ENCODE assay signal across 25 cellular contexts in the genomic region with DNA sequence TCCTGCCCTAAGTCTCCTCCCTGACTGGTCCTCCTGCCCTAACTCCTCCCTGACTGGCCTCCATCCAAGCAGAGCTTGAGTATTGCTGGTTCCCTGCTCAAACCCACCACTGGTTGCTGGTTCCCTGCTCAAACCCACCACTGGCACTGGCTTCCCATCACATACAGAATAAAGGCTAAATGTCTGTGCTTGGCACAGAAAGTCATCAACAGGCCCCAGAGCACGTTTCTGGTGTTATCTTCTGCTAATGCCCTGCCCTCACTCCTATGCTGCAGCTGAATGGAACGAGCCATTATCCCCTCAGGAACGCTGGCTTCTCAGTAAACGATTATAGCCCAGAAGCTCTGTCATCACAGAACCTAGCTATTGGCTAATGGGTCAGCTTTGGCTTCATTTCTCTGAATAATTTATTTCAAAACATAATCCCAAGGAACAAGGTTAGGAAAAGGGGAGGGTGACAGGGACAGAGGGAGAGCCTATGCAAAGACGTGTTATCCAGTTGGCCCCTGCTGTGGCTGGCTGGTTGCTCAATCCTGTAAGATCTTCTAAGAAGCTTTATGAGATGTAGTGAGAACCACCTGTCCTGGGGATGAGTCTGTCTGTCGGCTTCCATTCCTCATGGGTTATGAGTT. TPM values are rescaled to one million over a fixed set of nuclear protein-coding genes. Genes with fewer than 3 reads are reported as not detected.
DNase-seq lines count a peak whose midpoint lies in the region; ATAC-seq and TF ChIP-seq lines count a peak whose summit lies in the region.
"Had no signal": no experiment of that assay in that cellular context is flagged by ENCODE, and none has a peak within 500 bp of the region (broad histone marks: within the 10 kb centered on the region; RNA-seq: fewer than 3 reads in every experiment).

No MANE protein-coding gene starts in this region.

- intact Hi-C loops in lower lobe of right lung (cut with DNase I), result no loop called here

- TF ChIP-seq CTCF in AG10803 (conservative IDR thresholded peaks at IDR 0.05; ENCODE audit: low read length) (no peak), lower lobe of right lung (IDR thresholded peaks at IDR 0.05) (no peak)

- ATAC-seq in lower lobe of right lung, result peak in 1 of 2 donors; percentile 17
- no peak for ATAC-seq in GM19328 (IDR thresholded peaks at IDR 0.05; ENCODE audit: unreplicated experiment)
- no peak for ATAC-seq in HG02852 (IDR thresholded peaks at IDR 0.05; ENCODE audit: unreplicated experiment)
- ATAC-seq: body of pancreas; naive thymus-derived CD4-positive, alpha-beta T cell had no signal

- peaks cover 33% of the 10 kb centered on the region for H3K36me3 ChIP-seq in lower lobe of right lung

- no peak overlapping the region for H3K4me3 ChIP-seq in AG10803 (ENCODE audit: low read length)
- H3K4me3 ChIP-seq in lower lobe of right lung, result no peak overlapping the region
- H3K4me3 ChIP-seq: body of pancreas, esophagus squamous epithelium, Peyer's patch, SK-N-MC had no signal

- H3K27ac ChIP-seq in lower lobe of right lung, result no peak overlapping the region
- H3K27ac ChIP-seq: body of pancreas, parathyroid adenoma, SK-N-MC, VCaP had no signal

- no peaks in the 10 kb centered on the region for H3K9me3 ChIP-seq in lower lobe of right lung
- H3K9me3 ChIP-seq: body of pancreas, esophagus squamous epithelium, Peyer's patch had no signal

- H3K4me1 ChIP-seq in lower lobe of right lung, result no peaks in the 10 kb centered on the region
- H3K4me1 ChIP-seq: parathyroid adenoma had no signal

- no peaks in the 10 kb centered on the region for H3K27me3 ChIP-seq in lower lobe of right lung (ENCODE audit: low read depth)
- H3K27me3 ChIP-seq: body of pancreas, esophagus squamous epithelium, Peyer's patch had no signal

- peak; percentile 39 for DNase-seq in AG10803 (ENCODE audit: low read depth)
- DNase-seq in ELR (ENCODE audit: low read depth), result peak; percentile 30
- peak; percentile 79 for DNase-seq in amniotic epithelial cell (ENCODE audit: low read depth)
- peak; percentile 38 for DNase-seq in lower lobe of right lung
- DNase-seq in AG08395 (ENCODE audit: low spot score), result no peak
- no peak for DNase-seq in OCI-M1 (lab: John Stamatoyannopoulos, UW)
- DNase-seq: activated CD4-positive, alpha-beta T cell treated with anti-CD3 and anti-CD28 coated beads, Interleukin-2, amount 10 ng/mL, durations not matched to agents 7 days and 5 days; activated naive CD8-positive, alpha-beta T cell treated with anti-CD3 and anti-CD28 coated beads, Interleukin-2, amount 10 ng/mL, durations not matched to agents 7 days and 5 days; body of pancreas; CD4-positive, alpha-beta T cell; effector CD8-positive, alpha-beta T cell; esophagus squamous epithelium; GF-D8; NCI-H1105 treated with DMSO at 0.1 percent for 48 hours; NCI-H2081; NCI-H446 had no signal

RNA-seq across cellular contexts. Expression of a gene that starts 6.3 kb away (rescaled TPM):
- total RNA-seq in lower lobe of right lung, result 14.3 TPM
- total RNA-seq: glomerular endothelial cell, LHCN-M2 had no signal

Comparison
In these comparisons a context has a peak if more than half of its experiments do, and no peak if none do; other contexts are left out.
1. DNase-seq: peak in AG10803 (single experiment), ELR (single experiment), amniotic epithelial cell (single experiment) and lower lobe of right lung (single experiment); none in AG08395 (single experiment) and OCI-M1 (single experiment).